14 cellular contexts compared by ENCODE assay signal in genomic region chr4:74545488-74545887, GRCh38.
DNase-seq lines count a peak whose midpoint lies in the region; ATAC-seq and TF ChIP-seq lines count a peak whose summit lies in the region.
"Had no signal": no experiment of that assay in that cellular context is flagged by ENCODE, and none has a peak within 500 bp of the region (broad histone marks: within the 10 kb centered on the region; RNA-seq: fewer than 3 reads in every experiment).

No MANE protein-coding gene starts in this region.

- no peaks in the 10 kb centered on the region for H3K9me3 ChIP-seq in MG63

- no peak for ATAC-seq in GM18858 (IDR thresholded peaks at IDR 0.05; ENCODE audit: unreplicated experiment)
- ATAC-seq: activated naive CD8-positive, alpha-beta T cell treated with anti-CD3 and anti-CD28 coated beads, Interleukin-2, amount 50 U/mL, for 24 hours; activated T-cell treated with anti-CD3 and anti-CD28 coated beads, Interleukin-2, amount 50 U/mL, for 72 hours had no signal

- H3K4me3 ChIP-seq in AG10803 (ENCODE audit: low read length) (no peak overlapping the region), MG63 (no peak overlapping the region), cardiac fibroblast (replicated peaks in 1 of 2; ENCODE audit: low read depth in 2 of 2, low read length in 2 of 2) (no peak overlapping the region)

- no peak for TF ChIP-seq CTCF in AG10803 (conservative IDR thresholded peaks at IDR 0.05; ENCODE audit: low read length)
- TF ChIP-seq CTCF in cardiac fibroblast (IDR thresholded peaks at IDR 0.05; ENCODE audit: low read depth, low read length) = no peak

- DNase-seq in AG10803 (ENCODE audit: low read depth) (peak; percentile 39), MG63 (peak; percentile 10), cardiac fibroblast (ENCODE audit: low read depth in 2 of 2) (peak; percentile 82 to 93), kidney tubule cell (ENCODE audit: low spot score) (peak; percentile 55), NCI-H774 (lab: John Stamatoyannopoulos, UW) (no peak), NCI-H345 treated with DMSO at 0.1 percent for 48 hours (lab: John Stamatoyannopoulos, UW; ENCODE audit: unreplicated experiment) (no peak)
- DNase-seq in activated CD8-positive, alpha-beta memory T cell treated with anti-CD3 and anti-CD28 coated beads, Interleukin-2, amount 50 U/mL, for 48 hours = no peak
- DNase-seq: activated CD4-positive, alpha-beta T cell treated with anti-CD3 and anti-CD28 coated beads, Interleukin-2, amount 50 U/mL, for 1 hour; activated naive CD8-positive, alpha-beta T cell treated with anti-CD3 and anti-CD28 coated beads, Interleukin-2, amount 50 U/mL, for 24 hours; activated T-cell treated with anti-CD3 and anti-CD28 coated beads, Interleukin-2, amount 50 U/mL, for 72 hours; NCI-H1105 treated with DMSO at 0.1 percent for 48 hours; NCI-H510A treated with DMSO at 0.1 percent for 48 hours; T1000 had no signal

- no peaks in the 10 kb centered on the region for H3K36me3 ChIP-seq in MG63

- no peaks in the 10 kb centered on the region for H3K27me3 ChIP-seq in MG63

Comparison
In these comparisons a context has a peak if more than half of its experiments do, and no peak if none do; other contexts are left out.
1. DNase-seq: peak in AG10803 (single experiment), MG63 (single experiment), cardiac fibroblast (2 of 2) and kidney tubule cell (single experiment); none in NCI-H774 (single experiment), NCI-H345 treated with DMSO at 0.1 percent for 48 hours (single experiment) and activated CD8-positive, alpha-beta memory T cell treated with anti-CD3 and anti-CD28 coated beads, Interleukin-2, amount 50 U/mL, for 48 hours (single experiment).